ENCODE assay signal across 1 cellular context in genomic region chr12:120677765-120678473, GRCh38.
TF ChIP-seq lines count a peak whose summit lies in the region.

No MANE protein-coding gene starts in this region.

TF ChIP-seq in GM12878, 131 proteins besides CTCF, POLR2A, EP300 and RAD21 (continues in another document):
- TF ChIP-seq ETV6 (conservative IDR thresholded peaks at IDR 0.05 in 1 of 2, IDR thresholded peaks at IDR 0.05 in 1 of 2; ENCODE audit: borderline replicate concordance in 1 of 2, low read depth in 1 of 2), result 0 out of 4 replicates have a peak, but pooled peaks of 1 of the 2 experiments have one; percentile 29
- TF ChIP-seq TCF3 (IDR thresholded peaks at IDR 0.05; ENCODE audit: borderline replicate concordance, insufficient read depth, low read depth, low read length), result no peak
- TF ChIP-seq NFXL1 (IDR thresholded peaks at IDR 0.05; ENCODE audit: borderline replicate concordance), result no peak
- peak in 1 of 2 experiments; percentile 30; a peak in 1 of 4 replicates for TF ChIP-seq BHLHE40 (IDR thresholded peaks at IDR 0.05; ENCODE audit: borderline replicate concordance in 1 of 2, low read depth in 2 of 2, low read length in 1 of 2)
- TF ChIP-seq CHD2 (IDR thresholded peaks at IDR 0.05; ENCODE audit: borderline replicate concordance, low read depth, low read length), result no peak
- peak; percentile 82 for TF ChIP-seq IKZF1 (conservative IDR thresholded peaks at IDR 0.05)
- no peak for TF ChIP-seq ZSCAN29 (IDR thresholded peaks at IDR 0.05)
- no peak for TF ChIP-seq BRCA1 (IDR thresholded peaks at IDR 0.05; ENCODE audit: low read depth, low read length)
- TF ChIP-seq IKZF2 (IDR thresholded peaks at IDR 0.05), result peak; percentile 70 to 71
- peak; percentile 22; the same call in 1 of the 2 replicates for TF ChIP-seq SPI1 (IDR thresholded peaks at IDR 0.05; ENCODE audit: borderline replicate concordance, insufficient read depth, low read depth, low read length)
- TF ChIP-seq IRF5 (IDR thresholded peaks at IDR 0.05; ENCODE audit: borderline replicate concordance), result no peak
- no peak for TF ChIP-seq MYB (IDR thresholded peaks at IDR 0.05; ENCODE audit: borderline replicate concordance, low read depth, low read length)
- TF ChIP-seq PAX5 (IDR thresholded peaks at IDR 0.05; ENCODE audit: borderline replicate concordance, low read depth, low read length), result peak; percentile 73; the same call in 1 of the 2 replicates
- no peak for TF ChIP-seq CEBPZ (IDR thresholded peaks at IDR 0.05; ENCODE audit: low read depth, low read length)
- 0 out of 2 replicates have a peak, but pooled peaks have one; percentile 1 for TF ChIP-seq TBL1XR1 (IDR thresholded peaks at IDR 0.05; ENCODE audit: low read depth, low read length)
- no peak for TF ChIP-seq IRF4 (IDR thresholded peaks at IDR 0.05; ENCODE audit: low read depth, low read length)
- peak; percentile 37; the same call in 1 of the 2 replicates for TF ChIP-seq ZNF687 (IDR thresholded peaks at IDR 0.05)
- TF ChIP-seq EGR1 (IDR thresholded peaks at IDR 0.05; ENCODE audit: borderline replicate concordance in 1 of 2, low read depth in 2 of 2, low read length in 2 of 2), result no peak
- TF ChIP-seq NR2F1 (conservative IDR thresholded peaks at IDR 0.05), result peak; percentile 94
- peak; percentile 32 for TF ChIP-seq SKIL (IDR thresholded peaks at IDR 0.05; ENCODE audit: low read depth, poor library complexity, severe bottlenecking)
- TF ChIP-seq USF1 (IDR thresholded peaks at IDR 0.05; ENCODE audit: borderline replicate concordance, extremely low read length, insufficient read depth, low read depth, low read length), result no peak
- no peak for TF ChIP-seq BCL3 (IDR thresholded peaks at IDR 0.05; ENCODE audit: borderline replicate concordance, insufficient read depth, low read depth, low read length, poor library complexity, severe bottlenecking)
- peak; percentile 55 for TF ChIP-seq EED (IDR thresholded peaks at IDR 0.05; ENCODE audit: low read depth)
- TF ChIP-seq HDAC2 (IDR thresholded peaks at IDR 0.05), result no peak
- TF ChIP-seq SMARCA5 (IDR thresholded peaks at IDR 0.05), result 0 out of 2 replicates have a peak, but pooled peaks have one; percentile 82
- TF ChIP-seq RUNX3 (IDR thresholded peaks at IDR 0.05; ENCODE audit: low read length), result peak; percentile 45
- TF ChIP-seq MTA3 (IDR thresholded peaks at IDR 0.05; ENCODE audit: borderline replicate concordance, low read length), result no peak
- TF ChIP-seq LARP7 (IDR thresholded peaks at IDR 0.05), result no peak; the same call in 1 of the 2 replicates
- TF ChIP-seq SUPT20H (IDR thresholded peaks at IDR 0.05; ENCODE audit: borderline replicate concordance, control insufficient read depth, low read depth, low read length), result no peak
- peak; percentile 65; the same call in 1 of the 2 replicates for TF ChIP-seq FOXM1 (IDR thresholded peaks at IDR 0.05; ENCODE audit: low read depth, low read length)
- no peak for TF ChIP-seq ELK1 (IDR thresholded peaks at IDR 0.05; ENCODE audit: low read depth, low read length)
- TF ChIP-seq CBX5 (IDR thresholded peaks at IDR 0.05; ENCODE audit: low read depth), result 0 out of 2 replicates have a peak, but pooled peaks have one; percentile 57
- no peak for TF ChIP-seq POLR2AphosphoS2 (IDR thresholded peaks at IDR 0.05; ENCODE audit: low read depth, low read length)
- no peak for TF ChIP-seq STAT1 (conservative IDR thresholded peaks at IDR 0.05)
- TF ChIP-seq ZBTB11 (CRISPR knock-in tag; IDR thresholded peaks at IDR 0.05), result no peak
- TF ChIP-seq TAF1 (IDR thresholded peaks at IDR 0.05; ENCODE audit: borderline replicate concordance, low read depth, low read length), result no peak
- TF ChIP-seq MTA2 (IDR thresholded peaks at IDR 0.05; ENCODE audit: low read depth), result peak; percentile 48; the same call in 1 of the 2 replicates
- TF ChIP-seq EZH2 (IDR thresholded peaks at IDR 0.05; ENCODE audit: borderline replicate concordance, control insufficient read depth, low read depth, low read length), result no peak
- TF ChIP-seq SREBF2 (IDR thresholded peaks at IDR 0.05; ENCODE audit: low read length), result no peak
- no peak for TF ChIP-seq ASH2L (IDR thresholded peaks at IDR 0.05; ENCODE audit: borderline replicate concordance, low read depth)
- no peak for TF ChIP-seq SRF (IDR thresholded peaks at IDR 0.05; ENCODE audit: low read depth in 2 of 2, low read length in 2 of 2)
- 0 out of 2 replicates have a peak, but pooled peaks have one; percentile 44 for TF ChIP-seq ATF2 (IDR thresholded peaks at IDR 0.05; ENCODE audit: low read length)
